Comparison of ENCODE assay signal across 35 cellular contexts in the genomic region with DNA sequence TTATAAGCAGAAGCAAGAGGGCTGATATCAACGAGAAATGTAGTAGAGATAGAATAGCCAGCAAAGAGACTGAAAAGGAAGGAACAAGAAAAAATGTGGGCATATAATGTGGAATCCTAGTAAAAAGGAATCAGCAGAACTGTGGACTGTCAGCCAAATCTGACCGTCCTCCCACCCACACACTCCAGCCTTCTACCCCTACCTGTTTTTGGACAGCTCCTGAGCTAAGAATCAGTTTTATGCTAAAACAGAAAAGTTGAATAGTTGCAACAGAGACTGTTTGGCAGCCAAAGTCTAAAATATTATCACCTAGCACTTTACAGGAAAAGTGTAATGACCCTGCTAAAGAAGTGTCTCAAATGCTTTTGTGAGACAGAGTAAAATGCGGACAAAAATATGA.
DNase-seq lines count a peak whose midpoint lies in the region; ATAC-seq, FAIRE-seq and TF ChIP-seq lines count a peak whose summit lies in the region.
"Had no signal": no experiment of that assay in that cellular context is flagged by ENCODE, and none has a peak within 500 bp of the region (broad histone marks: within the 10 kb centered on the region; RNA-seq: fewer than 3 reads in every experiment).

No MANE protein-coding gene starts in this region.

- no peak overlapping the region for H3K27ac ChIP-seq in liver (ENCODE audit: low read depth in 1 of 2, low read length in 2 of 2)
- H3K27ac ChIP-seq in HepG2 (ENCODE audit: extremely low read length, insufficient read depth, low read length), result no peak overlapping the region
- H3K27ac ChIP-seq in MM.1S (ENCODE audit: low read length), result no peak overlapping the region
- no peak overlapping the region for H3K27ac ChIP-seq in SJCRH30
- H3K27ac ChIP-seq: 22Rv1; A549; BLaER1; BLaER1 treated with 17β-estradiol and CSF1 and Interleukin-3, amounts not matched to agents 10 nM and 100 nM; C4-2B had no signal

- H3K9me3 ChIP-seq in liver (ENCODE audit: control insufficient read depth in 4 of 4, low read length in 3 of 4) (no peaks in the 10 kb centered on the region), HepG2 (ENCODE audit: low read length) (no peaks in the 10 kb centered on the region), MM.1S (replicated peaks; ENCODE audit: insufficient read depth, low read length) (no peaks in the 10 kb centered on the region), SJCRH30 (replicated peaks) (no peaks in the 10 kb centered on the region)
- H3K9me3 ChIP-seq: A549; BE2C; BLaER1; BLaER1 treated with 17β-estradiol and CSF1 and Interleukin-3, amounts not matched to agents 10 nM and 100 nM; Caco-2 had no signal

- no peak for TF ChIP-seq POLR2A in HepG2 (IDR thresholded peaks at IDR 0.05; ENCODE audit: insufficient read depth in 1 of 2, low read depth in 2 of 2, low read length in 2 of 2)

- no peak overlapping the region for H3K9ac ChIP-seq in liver (ENCODE audit: low read depth in 1 of 2, low read length in 2 of 2)
- no peak overlapping the region for H3K9ac ChIP-seq in HepG2 (ENCODE audit: insufficient read depth, low read depth, low read length)
- no peak overlapping the region for H3K9ac ChIP-seq in MM.1S (ENCODE audit: low read length)
- H3K9ac ChIP-seq: BLaER1; BLaER1 treated with 17β-estradiol and CSF1 and Interleukin-3, amounts not matched to agents 10 nM and 100 nM had no signal

- FAIRE-seq in HepG2 (lab: Jason Lieb, UNC), result no peak
- FAIRE-seq: A204.1, A549, D721Med had no signal

- H3K9me2 ChIP-seq in MM.1S (replicated peaks; ENCODE audit: insufficient read depth, low read length), result no peaks in the 10 kb centered on the region

- H3K27me3 ChIP-seq in liver (ENCODE audit: control insufficient read depth in 4 of 4, insufficient read depth in 4 of 4, low read length in 3 of 4) (no peaks in the 10 kb centered on the region), HepG2 (ENCODE audit: control insufficient read depth in 1 of 2, insufficient read depth in 2 of 2, low read length in 2 of 2) (no peaks in the 10 kb centered on the region), MM.1S (replicated peaks; ENCODE audit: insufficient read depth, low read length) (no peaks in the 10 kb centered on the region), SJCRH30 (no peaks in the 10 kb centered on the region)
- H3K27me3 ChIP-seq: BE2C; BLaER1; BLaER1 treated with 17β-estradiol and CSF1 and Interleukin-3, amounts not matched to agents 10 nM and 100 nM had no signal

- H3K36me3 ChIP-seq in liver (ENCODE audit: control insufficient read depth in 4 of 4, insufficient read depth in 3 of 4, low read depth in 1 of 4, low read length in 3 of 4) (no peaks in the 10 kb centered on the region), HepG2 (replicated peaks in 1 of 2; ENCODE audit: control insufficient read depth in 1 of 2, insufficient read depth in 2 of 2, low read length in 2 of 2) (no peaks in the 10 kb centered on the region), MM.1S (replicated peaks; ENCODE audit: insufficient read depth, low read length) (no peaks in the 10 kb centered on the region), SJCRH30 (no peaks in the 10 kb centered on the region)
- H3K36me3 ChIP-seq: BE2C; BLaER1; BLaER1 treated with 17β-estradiol and CSF1 and Interleukin-3, amounts not matched to agents 10 nM and 100 nM had no signal

- POLR2A ChIA-PET in HepG2 (lab: Yijun Ruan, JAX), result no interaction called here

- H2AFZ ChIP-seq in HepG2 (ENCODE audit: low read length) (no peak overlapping the region), MM.1S (ENCODE audit: low read length) (no peak overlapping the region)

- no peak overlapping the region for H3K4me3 ChIP-seq in liver (ENCODE audit: low read depth in 1 of 3, low read length in 3 of 3)
- H3K4me3 ChIP-seq in HepG2 (replicated peaks in 1 of 3; ENCODE audit: insufficient read depth in 1 of 3, low read depth in 2 of 3, low read length in 3 of 3), result no peak overlapping the region
- H3K4me3 ChIP-seq in MM.1S (ENCODE audit: low read length), result no peak overlapping the region
- no peak overlapping the region for H3K4me3 ChIP-seq in SJCRH30
- H3K4me3 ChIP-seq: A549; BLaER1; BLaER1 treated with 17β-estradiol and CSF1 and Interleukin-3, amounts not matched to agents 10 nM and 100 nM had no signal

- intact Hi-C loops in HepG2 (cut with micrococcal nuclease; ENCODE audit: unreplicated experiment), result no loop called here

- TF ChIP-seq CTCF in liver (IDR thresholded peaks at IDR 0.05; ENCODE audit: low read depth, low read length, missing input control), result no peak
- TF ChIP-seq CTCF in HepG2 (CRISPR knock-in tag; IDR thresholded peaks at IDR 0.05), result no peak
- no peak for TF ChIP-seq CTCF in MM.1S (IDR thresholded peaks at IDR 0.05; ENCODE audit: low read length)

- H3K79me2 ChIP-seq in HepG2 (ENCODE audit: insufficient read depth, low read length), result no peaks in the 10 kb centered on the region
- no peaks in the 10 kb centered on the region for H3K79me2 ChIP-seq in MM.1S (ENCODE audit: low read length)

- TF ChIP-seq EP300 in HepG2 (IDR thresholded peaks at IDR 0.05; ENCODE audit: low read depth in 2 of 2, low read length in 2 of 2), result no peak
- TF ChIP-seq EP300 in HepG2 (CRISPR knock-in tag; IDR thresholded peaks at IDR 0.05; ENCODE audit: borderline replicate concordance), result no peak
- no peak for TF ChIP-seq EP300 in Ishikawa (IDR thresholded peaks at IDR 0.05; ENCODE audit: borderline replicate concordance)

- in situ Hi-C loops in HepG2 (cut with HindIII; ENCODE audit: extremely low pct_ligation_motif_present, low pct_unique_long_range_greater_than_20kb), result no loop called here

- CTCF ChIA-PET in HepG2 (lab: Yijun Ruan, JAX; ENCODE audit: low intra/inter-chr PET ratio, low total read pairs), result no interaction called here

- H4K20me1 ChIP-seq in HepG2 (ENCODE audit: insufficient read depth, low read length), result no peaks in the 10 kb centered on the region
- H4K20me1 ChIP-seq in MM.1S (ENCODE audit: insufficient read depth, low read length), result no peaks in the 10 kb centered on the region
- H4K20me1 ChIP-seq: BLaER1; BLaER1 treated with 17β-estradiol and CSF1 and Interleukin-3, amounts not matched to agents 10 nM and 100 nM had no signal

- H3K4me1 ChIP-seq in liver (ENCODE audit: control insufficient read depth in 4 of 4, insufficient read depth in 4 of 4, low read length in 3 of 4) (peaks cover 0 to 7% (median under 1%) of the 10 kb centered on the region in 4 donors), HepG2 (ENCODE audit: insufficient read depth, low read length) (no peaks in the 10 kb centered on the region), MM.1S (ENCODE audit: low read length) (no peaks in the 10 kb centered on the region), SJCRH30 (no peaks in the 10 kb centered on the region)
- H3K4me1 ChIP-seq: A549; BLaER1; BLaER1 treated with 17β-estradiol and CSF1 and Interleukin-3, amounts not matched to agents 10 nM and 100 nM; Caco-2 had no signal

- TF ChIP-seq RAD21 in liver (IDR thresholded peaks at IDR 0.05) (no peak), HepG2 (CRISPR knock-in tag; IDR thresholded peaks at IDR 0.05) (no peak), Ishikawa (IDR thresholded peaks at IDR 0.05; ENCODE audit: low read depth) (no peak)

- BruUV-seq in HepG2 (replicated peaks; lab: Mats Ljungman, UMichigan), result no TSS peak

- H3K4me2 ChIP-seq in HepG2 (ENCODE audit: low read depth, low read length), result no peak overlapping the region
- no peak overlapping the region for H3K4me2 ChIP-seq in MM.1S (ENCODE audit: low read depth, low read length)
- H3K4me2 ChIP-seq: A549; BLaER1; BLaER1 treated with 17β-estradiol and CSF1 and Interleukin-3, amounts not matched to agents 10 nM and 100 nM had no signal

- DNase-seq in HepG2 (ENCODE audit: low spot score) (no peak), MM.1S (peak; percentile 2), left lobe of liver (ENCODE audit: low spot score) (no peak), NCI-H2171 treated with DMSO at 0.1 percent for 48 hours (lab: John Stamatoyannopoulos, UW) (no peak), cerebellar nuclear complex (lab: John Stamatoyannopoulos, UW) (no peak), SJCRH30 (no peak)
- DNase-seq: 8988T; ACHN; AML-193; BE2C; C1 segment of cervical spinal cord; Caco-2; Calu3; CD4-positive, alpha-beta memory T cell; CD4-positive, alpha-beta T cell; CD4-positive, CD25-positive, alpha-beta regulatory T cell; CD8-positive, alpha-beta memory T cell; CD8-positive, alpha-beta T cell; COR-L47; DMS 273 treated with DMSO at 0.1 percent for 48 hours; DMS153; DMS53; DMS79; DMS79 treated with DMSO at 0.1 percent for 48 hours; DND-41; EL had no signal

- no peaks in the 10 kb centered on the region for H3F3A ChIP-seq in MM.1S (ENCODE audit: insufficient read depth, low read length)

- 62% methylated on average over 3 of the region's 3 CpGs for WGBS in liver
- 22% methylated on average over 3 of the region's 3 CpGs for WGBS in HepG2 (ENCODE audit: low lambda C conversion rate)

- ATAC-seq in HepG2 (no peak), left lobe of liver (peak; percentile 31)
- ATAC-seq: A549; CD8-positive, alpha-beta T cell had no signal

TF ChIP-seq in liver, 16 proteins besides CTCF, POLR2A, EP300 and RAD21 (continues in another document):
- TF ChIP-seq, protein P1, sequence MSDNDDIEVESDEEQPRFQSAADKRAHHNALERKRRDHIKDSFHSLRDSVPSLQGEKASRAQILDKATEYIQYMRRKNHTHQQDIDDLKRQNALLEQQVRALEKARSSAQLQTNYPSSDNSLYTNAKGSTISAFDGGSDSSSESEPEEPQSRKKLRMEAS (IDR thresholded peaks at IDR 0.05), result no peak

TF ChIP-seq in HepG2, 621 proteins besides CTCF, POLR2A, EP300 and RAD21:
- no peak for TF ChIP-seq NCOA2 (CRISPR knock-in tag; IDR thresholded peaks at IDR 0.05)
- no peak for TF ChIP-seq AGO1 (IDR thresholded peaks at IDR 0.05; ENCODE audit: low read depth, low read length, poor library complexity, severe bottlenecking)

TF ChIP-seq in Ishikawa, 13 proteins besides CTCF, POLR2A, EP300 and RAD21 (continues in another document):
- TF ChIP-seq EGR1 (IDR thresholded peaks at IDR 0.05), result no peak
- TF ChIP-seq CEBPB (IDR thresholded peaks at IDR 0.05), result no peak
- TF ChIP-seq, protein P2, sequence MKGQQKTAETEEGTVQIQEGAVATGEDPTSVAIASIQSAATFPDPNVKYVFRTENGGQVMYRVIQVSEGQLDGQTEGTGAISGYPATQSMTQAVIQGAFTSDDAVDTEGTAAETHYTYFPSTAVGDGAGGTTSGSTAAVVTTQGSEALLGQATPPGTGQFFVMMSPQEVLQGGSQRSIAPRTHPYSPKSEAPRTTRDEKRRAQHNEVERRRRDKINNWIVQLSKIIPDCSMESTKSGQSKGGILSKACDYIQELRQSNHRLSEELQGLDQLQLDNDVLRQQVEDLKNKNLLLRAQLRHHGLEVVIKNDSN (IDR thresholded peaks at IDR 0.05), result no peak
- no peak for TF ChIP-seq TAF1 (IDR thresholded peaks at IDR 0.05; ENCODE audit: low read depth)
